In the genomic region with DNA sequence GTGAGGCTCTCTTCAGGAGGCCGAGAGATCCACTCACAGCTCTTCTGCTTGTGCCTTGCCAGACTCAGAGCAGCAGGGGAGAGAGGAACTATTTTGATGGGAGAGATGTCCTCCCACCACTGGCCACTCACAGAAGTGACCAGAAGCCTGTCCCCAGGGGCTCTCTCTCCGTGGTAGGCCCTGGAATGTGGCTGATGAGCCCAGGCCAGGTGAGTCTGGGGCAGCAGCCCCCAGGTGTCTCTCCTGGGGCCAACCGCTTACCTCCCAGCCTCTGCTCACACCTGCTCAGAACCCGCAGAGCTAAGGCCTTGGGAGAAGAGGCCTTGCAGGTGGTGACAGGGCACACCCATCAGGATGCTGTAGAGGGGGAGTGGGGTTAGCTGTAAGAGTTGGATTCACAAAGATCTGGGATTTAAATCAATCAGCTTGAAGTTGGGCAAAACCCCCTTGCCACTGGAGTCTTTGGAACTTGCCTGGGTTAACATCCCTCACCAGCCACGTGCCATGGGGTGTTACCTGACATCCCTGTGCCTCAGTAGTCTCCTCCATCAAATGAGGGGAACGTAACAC, we compare ENCODE assay signal across 1 cellular context.
TF ChIP-seq lines count a peak whose summit lies in the region.

No MANE protein-coding gene starts in this region.

TF ChIP-seq in H1, 55 proteins besides CTCF, POLR2A, EP300 and RAD21 (continued from another document):
- TF ChIP-seq, protein P1, sequence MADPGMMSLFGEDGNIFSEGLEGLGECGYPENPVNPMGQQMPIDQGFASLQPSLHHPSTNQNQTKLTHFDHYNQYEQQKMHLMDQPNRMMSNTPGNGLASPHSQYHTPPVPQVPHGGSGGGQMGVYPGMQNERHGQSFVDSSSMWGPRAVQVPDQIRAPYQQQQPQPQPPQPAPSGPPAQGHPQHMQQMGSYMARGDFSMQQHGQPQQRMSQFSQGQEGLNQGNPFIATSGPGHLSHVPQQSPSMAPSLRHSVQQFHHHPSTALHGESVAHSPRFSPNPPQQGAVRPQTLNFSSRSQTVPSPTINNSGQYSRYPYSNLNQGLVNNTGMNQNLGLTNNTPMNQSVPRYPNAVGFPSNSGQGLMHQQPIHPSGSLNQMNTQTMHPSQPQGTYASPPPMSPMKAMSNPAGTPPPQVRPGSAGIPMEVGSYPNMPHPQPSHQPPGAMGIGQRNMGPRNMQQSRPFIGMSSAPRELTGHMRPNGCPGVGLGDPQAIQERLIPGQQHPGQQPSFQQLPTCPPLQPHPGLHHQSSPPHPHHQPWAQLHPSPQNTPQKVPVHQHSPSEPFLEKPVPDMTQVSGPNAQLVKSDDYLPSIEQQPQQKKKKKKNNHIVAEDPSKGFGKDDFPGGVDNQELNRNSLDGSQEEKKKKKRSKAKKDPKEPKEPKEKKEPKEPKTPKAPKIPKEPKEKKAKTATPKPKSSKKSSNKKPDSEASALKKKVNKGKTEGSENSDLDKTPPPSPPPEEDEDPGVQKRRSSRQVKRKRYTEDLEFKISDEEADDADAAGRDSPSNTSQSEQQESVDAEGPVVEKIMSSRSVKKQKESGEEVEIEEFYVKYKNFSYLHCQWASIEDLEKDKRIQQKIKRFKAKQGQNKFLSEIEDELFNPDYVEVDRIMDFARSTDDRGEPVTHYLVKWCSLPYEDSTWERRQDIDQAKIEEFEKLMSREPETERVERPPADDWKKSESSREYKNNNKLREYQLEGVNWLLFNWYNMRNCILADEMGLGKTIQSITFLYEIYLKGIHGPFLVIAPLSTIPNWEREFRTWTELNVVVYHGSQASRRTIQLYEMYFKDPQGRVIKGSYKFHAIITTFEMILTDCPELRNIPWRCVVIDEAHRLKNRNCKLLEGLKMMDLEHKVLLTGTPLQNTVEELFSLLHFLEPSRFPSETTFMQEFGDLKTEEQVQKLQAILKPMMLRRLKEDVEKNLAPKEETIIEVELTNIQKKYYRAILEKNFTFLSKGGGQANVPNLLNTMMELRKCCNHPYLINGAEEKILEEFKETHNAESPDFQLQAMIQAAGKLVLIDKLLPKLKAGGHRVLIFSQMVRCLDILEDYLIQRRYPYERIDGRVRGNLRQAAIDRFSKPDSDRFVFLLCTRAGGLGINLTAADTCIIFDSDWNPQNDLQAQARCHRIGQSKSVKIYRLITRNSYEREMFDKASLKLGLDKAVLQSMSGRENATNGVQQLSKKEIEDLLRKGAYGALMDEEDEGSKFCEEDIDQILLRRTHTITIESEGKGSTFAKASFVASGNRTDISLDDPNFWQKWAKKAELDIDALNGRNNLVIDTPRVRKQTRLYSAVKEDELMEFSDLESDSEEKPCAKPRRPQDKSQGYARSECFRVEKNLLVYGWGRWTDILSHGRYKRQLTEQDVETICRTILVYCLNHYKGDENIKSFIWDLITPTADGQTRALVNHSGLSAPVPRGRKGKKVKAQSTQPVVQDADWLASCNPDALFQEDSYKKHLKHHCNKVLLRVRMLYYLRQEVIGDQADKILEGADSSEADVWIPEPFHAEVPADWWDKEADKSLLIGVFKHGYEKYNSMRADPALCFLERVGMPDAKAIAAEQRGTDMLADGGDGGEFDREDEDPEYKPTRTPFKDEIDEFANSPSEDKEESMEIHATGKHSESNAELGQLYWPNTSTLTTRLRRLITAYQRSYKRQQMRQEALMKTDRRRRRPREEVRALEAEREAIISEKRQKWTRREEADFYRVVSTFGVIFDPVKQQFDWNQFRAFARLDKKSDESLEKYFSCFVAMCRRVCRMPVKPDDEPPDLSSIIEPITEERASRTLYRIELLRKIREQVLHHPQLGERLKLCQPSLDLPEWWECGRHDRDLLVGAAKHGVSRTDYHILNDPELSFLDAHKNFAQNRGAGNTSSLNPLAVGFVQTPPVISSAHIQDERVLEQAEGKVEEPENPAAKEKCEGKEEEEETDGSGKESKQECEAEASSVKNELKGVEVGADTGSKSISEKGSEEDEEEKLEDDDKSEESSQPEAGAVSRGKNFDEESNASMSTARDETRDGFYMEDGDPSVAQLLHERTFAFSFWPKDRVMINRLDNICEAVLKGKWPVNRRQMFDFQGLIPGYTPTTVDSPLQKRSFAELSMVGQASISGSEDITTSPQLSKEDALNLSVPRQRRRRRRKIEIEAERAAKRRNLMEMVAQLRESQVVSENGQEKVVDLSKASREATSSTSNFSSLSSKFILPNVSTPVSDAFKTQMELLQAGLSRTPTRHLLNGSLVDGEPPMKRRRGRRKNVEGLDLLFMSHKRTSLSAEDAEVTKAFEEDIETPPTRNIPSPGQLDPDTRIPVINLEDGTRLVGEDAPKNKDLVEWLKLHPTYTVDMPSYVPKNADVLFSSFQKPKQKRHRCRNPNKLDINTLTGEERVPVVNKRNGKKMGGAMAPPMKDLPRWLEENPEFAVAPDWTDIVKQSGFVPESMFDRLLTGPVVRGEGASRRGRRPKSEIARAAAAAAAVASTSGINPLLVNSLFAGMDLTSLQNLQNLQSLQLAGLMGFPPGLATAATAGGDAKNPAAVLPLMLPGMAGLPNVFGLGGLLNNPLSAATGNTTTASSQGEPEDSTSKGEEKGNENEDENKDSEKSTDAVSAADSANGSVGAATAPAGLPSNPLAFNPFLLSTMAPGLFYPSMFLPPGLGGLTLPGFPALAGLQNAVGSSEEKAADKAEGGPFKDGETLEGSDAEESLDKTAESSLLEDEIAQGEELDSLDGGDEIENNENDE (IDR thresholded peaks at IDR 0.05; ENCODE audit: insufficient replicate concordance, low read length): no peak
- TF ChIP-seq, protein P2, sequence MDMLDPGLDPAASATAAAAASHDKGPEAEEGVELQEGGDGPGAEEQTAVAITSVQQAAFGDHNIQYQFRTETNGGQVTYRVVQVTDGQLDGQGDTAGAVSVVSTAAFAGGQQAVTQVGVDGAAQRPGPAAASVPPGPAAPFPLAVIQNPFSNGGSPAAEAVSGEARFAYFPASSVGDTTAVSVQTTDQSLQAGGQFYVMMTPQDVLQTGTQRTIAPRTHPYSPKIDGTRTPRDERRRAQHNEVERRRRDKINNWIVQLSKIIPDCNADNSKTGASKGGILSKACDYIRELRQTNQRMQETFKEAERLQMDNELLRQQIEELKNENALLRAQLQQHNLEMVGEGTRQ (IDR thresholded peaks at IDR 0.05; ENCODE audit: low read length): no peak
- TF ChIP-seq JUN (IDR thresholded peaks at IDR 0.05; ENCODE audit: low read depth, low read length) (no peak), CHD2 (IDR thresholded peaks at IDR 0.05; ENCODE audit: low read length) (no peak)
- TF ChIP-seq, protein P3, sequence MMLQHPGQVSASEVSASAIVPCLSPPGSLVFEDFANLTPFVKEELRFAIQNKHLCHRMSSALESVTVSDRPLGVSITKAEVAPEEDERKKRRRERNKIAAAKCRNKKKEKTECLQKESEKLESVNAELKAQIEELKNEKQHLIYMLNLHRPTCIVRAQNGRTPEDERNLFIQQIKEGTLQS (IDR thresholded peaks at IDR 0.05; ENCODE audit: insufficient read depth, low read depth, low read length): no peak
TF ChIP-seq in H1: peak in this region for 0.
